Comparison of ENCODE assay signal across 27 cellular contexts in the genomic region with DNA sequence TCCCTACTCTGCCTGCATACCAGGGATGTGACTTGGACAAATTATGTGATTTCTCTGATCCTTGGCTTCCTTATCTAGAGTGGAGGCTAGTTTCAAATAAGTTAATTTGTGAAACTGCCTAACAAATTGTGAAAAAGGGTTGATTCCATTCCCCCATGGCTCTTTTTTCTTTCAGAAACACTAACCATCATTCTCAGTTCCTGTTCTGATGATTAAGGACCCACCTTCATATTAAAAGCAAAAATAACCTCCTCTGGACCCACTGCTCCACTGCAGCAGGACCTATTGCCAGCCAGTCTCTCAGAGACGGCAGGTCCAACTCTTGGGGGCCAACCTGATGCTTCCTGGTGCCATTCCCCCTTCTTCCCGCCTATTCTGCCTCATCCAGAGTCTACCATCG.
"Had no signal": no experiment of that assay in that cellular context is flagged by ENCODE, and none has a peak within 500 bp of the region (broad histone marks: within the 10 kb centered on the region; RNA-seq: fewer than 3 reads in every experiment).

No MANE protein-coding gene starts in this region.

- H3K4me3 ChIP-seq: esophagus muscularis mucosa, gastroesophageal sphincter, heart right ventricle, left lung, mucosa of descending colon, right lobe of liver, transverse colon, upper lobe of right lung, uterus had no signal

- H3K27ac Mint-ChIP-seq: mesothelial cell of epicardium; naive B cell; natural killer cell treated with Interleukin-12 subunit alpha and Interleukin-12 subunit beta and Interleukin-15 and Interleukin-18, amount 100 ng/mL, for 72 hours; progenitor cell of endocrine pancreas; stimulated activated naive B cell treated with anti-CD40 and anti-IgM and Interleukin-4, amounts not matched to agents 10 μg/mL and 1 μg/mL and 100 μg/mL, for 72 hours; stimulated activated naive CD8-positive, alpha-beta T cell treated with anti-CD3 and anti-CD28 coated beads, Interleukin-15, Interleukin-2, amounts not matched to agents 100 ng/mL and 50 ng/mL, for 24 hours had no signal

- FAIRE-seq: islet of Langerhans, small intestine had no signal

- H3K79me2 ChIP-seq: parathyroid adenoma had no signal

- H3K4me1 ChIP-seq: foreskin keratinocyte, parathyroid adenoma, uterus had no signal

- H3K36me3 ChIP-seq: esophagus muscularis mucosa, gastroesophageal sphincter, heart right ventricle, left lung, right lobe of liver, transverse colon, upper lobe of right lung, uterus had no signal

- H2AFZ ChIP-seq: parathyroid adenoma had no signal

- ATAC-seq: foreskin keratinocyte; gastroesophageal sphincter; heart right ventricle; left cardiac atrium; left lung; mucosa of descending colon; natural killer cell treated with Interleukin-12 subunit alpha and Interleukin-12 subunit beta and Interleukin-15 and Interleukin-18, amount 100 ng/mL, for 72 hours; right lobe of liver; stimulated activated naive B cell treated with anti-CD40 and anti-IgM and Interleukin-4, amounts not matched to agents 10 μg/mL and 1 μg/mL and 100 μg/mL, for 72 hours; upper lobe of right lung had no signal

- DNase-seq: dermis blood vessel endothelial cell; effector memory CD4-positive, alpha-beta T cell; foreskin keratinocyte; heart right ventricle; hippocampal formation; left cardiac atrium; left lung; mesenchymal stem cell; mucosa of descending colon; naive B cell; right lobe of liver; small intestine; stimulated activated CD4-positive, alpha-beta T cell treated with anti-CD3 and anti-CD28 coated beads, Interleukin-15, amount 100 ng/mL, for 24 hours; stimulated activated CD4-positive, alpha-beta T cell treated with anti-CD3 and anti-CD28 coated beads, Interleukin-2, amount 100 ng/mL, for 48 hours; stimulated activated naive B cell treated with anti-CD40 and anti-IgM and Interleukin-4, amounts not matched to agents 10 μg/mL and 1 μg/mL and 100 μg/mL, for 72 hours; transverse colon; upper lobe of right lung; uterus had no signal

- H3K4me3 Mint-ChIP-seq: mesothelial cell of epicardium; naive B cell; natural killer cell treated with Interleukin-12 subunit alpha and Interleukin-12 subunit beta and Interleukin-15 and Interleukin-18, amount 100 ng/mL, for 72 hours; neural crest cell; stimulated activated naive B cell treated with anti-CD40 and anti-IgM and Interleukin-4, amounts not matched to agents 10 μg/mL and 1 μg/mL and 100 μg/mL, for 72 hours; stimulated activated naive CD8-positive, alpha-beta T cell treated with anti-CD3 and anti-CD28 coated beads, Interleukin-15, Interleukin-2, amounts not matched to agents 100 ng/mL and 50 ng/mL, for 24 hours had no signal

- H3K36me3 Mint-ChIP-seq: mesothelial cell of epicardium; naive B cell; natural killer cell treated with Interleukin-12 subunit alpha and Interleukin-12 subunit beta and Interleukin-15 and Interleukin-18, amount 100 ng/mL, for 72 hours had no signal

- H3K9me3 Mint-ChIP-seq: mesothelial cell of epicardium; natural killer cell treated with Interleukin-12 subunit alpha and Interleukin-12 subunit beta and Interleukin-15 and Interleukin-18, amount 100 ng/mL, for 72 hours; neural crest cell; stimulated activated naive B cell treated with anti-CD40 and anti-IgM and Interleukin-4, amounts not matched to agents 10 μg/mL and 1 μg/mL and 100 μg/mL, for 72 hours; stimulated activated naive CD8-positive, alpha-beta T cell treated with anti-CD3 and anti-CD28 coated beads, Interleukin-15, Interleukin-2, amounts not matched to agents 100 ng/mL and 50 ng/mL, for 24 hours had no signal

- H3K9ac ChIP-seq: parathyroid adenoma had no signal

- H3K27me3 ChIP-seq: esophagus muscularis mucosa, foreskin keratinocyte, gastroesophageal sphincter, heart right ventricle, left lung, right lobe of liver, transverse colon, upper lobe of right lung, uterus had no signal

- H3K9me3 ChIP-seq: left lung, mucosa of descending colon, right lobe of liver, transverse colon, upper lobe of right lung, uterus had no signal

- H3K27ac ChIP-seq: esophagus muscularis mucosa, foreskin keratinocyte, gastroesophageal sphincter, heart right ventricle, left lung, parathyroid adenoma, right lobe of liver, transverse colon, upper lobe of right lung, uterus had no signal
